1 cellular context compared by ENCODE assay signal in genomic region chr6:35342258-35343091, GRCh38.
TF ChIP-seq lines count a peak whose summit lies in the region.

Gene PPARD, plus strand, starts transcription at chr6:35342558. Its CDS starts 68,530 bp downstream, at chr6:35411088.

TF ChIP-seq in K562, 482 proteins besides CTCF, POLR2A, EP300 and RAD21 (continued from another document and continues in another):
- TF ChIP-seq ELK3 (CRISPR knock-in tag; IDR thresholded peaks at IDR 0.05) = no peak
- 0 out of 2 replicates have a peak, but pooled peaks have one; percentile 22 for TF ChIP-seq NR2C2 (CRISPR knock-in tag; IDR thresholded peaks at IDR 0.05)
- no peak for TF ChIP-seq NR2C2 (tag; IDR thresholded peaks at IDR 0.05)
- TF ChIP-seq, protein P1, sequence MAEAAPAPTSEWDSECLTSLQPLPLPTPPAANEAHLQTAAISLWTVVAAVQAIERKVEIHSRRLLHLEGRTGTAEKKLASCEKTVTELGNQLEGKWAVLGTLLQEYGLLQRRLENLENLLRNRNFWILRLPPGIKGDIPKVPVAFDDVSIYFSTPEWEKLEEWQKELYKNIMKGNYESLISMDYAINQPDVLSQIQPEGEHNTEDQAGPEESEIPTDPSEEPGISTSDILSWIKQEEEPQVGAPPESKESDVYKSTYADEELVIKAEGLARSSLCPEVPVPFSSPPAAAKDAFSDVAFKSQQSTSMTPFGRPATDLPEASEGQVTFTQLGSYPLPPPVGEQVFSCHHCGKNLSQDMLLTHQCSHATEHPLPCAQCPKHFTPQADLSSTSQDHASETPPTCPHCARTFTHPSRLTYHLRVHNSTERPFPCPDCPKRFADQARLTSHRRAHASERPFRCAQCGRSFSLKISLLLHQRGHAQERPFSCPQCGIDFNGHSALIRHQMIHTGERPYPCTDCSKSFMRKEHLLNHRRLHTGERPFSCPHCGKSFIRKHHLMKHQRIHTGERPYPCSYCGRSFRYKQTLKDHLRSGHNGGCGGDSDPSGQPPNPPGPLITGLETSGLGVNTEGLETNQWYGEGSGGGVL (CRISPR knock-in tag; IDR thresholded peaks at IDR 0.05) = no peak
- peak; percentile 67; the same call in 1 of the 2 replicates for TF ChIP-seq ESRRA (IDR thresholded peaks at IDR 0.05; ENCODE audit: borderline replicate concordance, low read depth)
- peak; percentile 91 for TF ChIP-seq STAG1 (CRISPR knock-in tag; IDR thresholded peaks at IDR 0.05; ENCODE audit: borderline replicate concordance)
- TF ChIP-seq ZZZ3 (IDR thresholded peaks at IDR 0.05) = no peak
- peak; percentile 14 for TF ChIP-seq CHD4 (IDR thresholded peaks at IDR 0.05; ENCODE audit: insufficient read depth, insufficient replicate concordance, low read depth, low read length, poor library complexity, severe bottlenecking)
- no peak for TF ChIP-seq ZBTB26 (CRISPR knock-in tag; IDR thresholded peaks at IDR 0.05)
- no peak for TF ChIP-seq CREBBP (IDR thresholded peaks at IDR 0.05; ENCODE audit: low read depth, low read length)
- TF ChIP-seq MIER1 (IDR thresholded peaks at IDR 0.05; ENCODE audit: low read depth) = no peak
- peak; percentile 86; the same call in 1 of the 2 replicates for TF ChIP-seq KDM2B (CRISPR knock-in tag; IDR thresholded peaks at IDR 0.05)
- TF ChIP-seq KAT8 (IDR thresholded peaks at IDR 0.05; ENCODE audit: low read depth) = no peak
- no peak for TF ChIP-seq SIRT6 (IDR thresholded peaks at IDR 0.05; ENCODE audit: low read depth, low read length)
- TF ChIP-seq ZNF134 (CRISPR knock-in tag; conservative IDR thresholded peaks at IDR 0.05) = no peak
- TF ChIP-seq, protein P2, sequence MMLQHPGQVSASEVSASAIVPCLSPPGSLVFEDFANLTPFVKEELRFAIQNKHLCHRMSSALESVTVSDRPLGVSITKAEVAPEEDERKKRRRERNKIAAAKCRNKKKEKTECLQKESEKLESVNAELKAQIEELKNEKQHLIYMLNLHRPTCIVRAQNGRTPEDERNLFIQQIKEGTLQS (IDR thresholded peaks at IDR 0.05) = no peak
- TF ChIP-seq, protein P2 (CRISPR knock-in tag; conservative IDR thresholded peaks at IDR 0.05) = peak; percentile 57; the same call in 1 of the 2 replicates
- TF ChIP-seq STAT5B (CRISPR knock-in tag; IDR thresholded peaks at IDR 0.05) = no peak
- no peak for TF ChIP-seq ZNF232 (CRISPR knock-in tag; IDR thresholded peaks at IDR 0.05)
- TF ChIP-seq, protein P3, sequence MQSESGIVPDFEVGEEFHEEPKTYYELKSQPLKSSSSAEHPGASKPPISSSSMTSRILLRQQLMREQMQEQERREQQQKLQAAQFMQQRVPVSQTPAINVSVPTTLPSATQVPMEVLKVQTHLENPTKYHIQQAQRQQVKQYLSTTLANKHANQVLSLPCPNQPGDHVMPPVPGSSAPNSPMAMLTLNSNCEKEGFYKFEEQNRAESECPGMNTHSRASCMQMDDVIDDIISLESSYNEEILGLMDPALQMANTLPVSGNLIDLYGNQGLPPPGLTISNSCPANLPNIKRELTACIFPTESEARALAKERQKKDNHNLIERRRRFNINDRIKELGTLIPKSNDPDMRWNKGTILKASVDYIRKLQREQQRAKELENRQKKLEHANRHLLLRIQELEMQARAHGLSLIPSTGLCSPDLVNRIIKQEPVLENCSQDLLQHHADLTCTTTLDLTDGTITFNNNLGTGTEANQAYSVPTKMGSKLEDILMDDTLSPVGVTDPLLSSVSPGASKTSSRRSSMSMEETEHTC (IDR thresholded peaks at IDR 0.05) = no peak
- TF ChIP-seq VEZF1 (CRISPR knock-in tag; IDR thresholded peaks at IDR 0.05) = peak; percentile 84
- no peak for TF ChIP-seq CBFA2T2 (conservative IDR thresholded peaks at IDR 0.05)
- TF ChIP-seq PHF21A (IDR thresholded peaks at IDR 0.05; ENCODE audit: borderline replicate concordance, low read depth) = peak; percentile 13; the same call in 1 of the 2 replicates
- TF ChIP-seq CBX5 (IDR thresholded peaks at IDR 0.05; ENCODE audit: borderline replicate concordance, low read depth) = 0 out of 2 replicates have a peak, but pooled peaks have one; percentile 19
- no peak for TF ChIP-seq SRSF9 (IDR thresholded peaks at IDR 0.05; ENCODE audit: borderline replicate concordance, low read depth, low read length)
- TF ChIP-seq NUFIP1 (IDR thresholded peaks at IDR 0.05; ENCODE audit: partially characterized antibody) = no peak
- TF ChIP-seq RBFOX2 (IDR thresholded peaks at IDR 0.05; ENCODE audit: low read depth, low read length) = peak; percentile 82
- TF ChIP-seq RUNX1 (IDR thresholded peaks at IDR 0.05; ENCODE audit: low read depth) = no peak
- TF ChIP-seq, protein P4, sequence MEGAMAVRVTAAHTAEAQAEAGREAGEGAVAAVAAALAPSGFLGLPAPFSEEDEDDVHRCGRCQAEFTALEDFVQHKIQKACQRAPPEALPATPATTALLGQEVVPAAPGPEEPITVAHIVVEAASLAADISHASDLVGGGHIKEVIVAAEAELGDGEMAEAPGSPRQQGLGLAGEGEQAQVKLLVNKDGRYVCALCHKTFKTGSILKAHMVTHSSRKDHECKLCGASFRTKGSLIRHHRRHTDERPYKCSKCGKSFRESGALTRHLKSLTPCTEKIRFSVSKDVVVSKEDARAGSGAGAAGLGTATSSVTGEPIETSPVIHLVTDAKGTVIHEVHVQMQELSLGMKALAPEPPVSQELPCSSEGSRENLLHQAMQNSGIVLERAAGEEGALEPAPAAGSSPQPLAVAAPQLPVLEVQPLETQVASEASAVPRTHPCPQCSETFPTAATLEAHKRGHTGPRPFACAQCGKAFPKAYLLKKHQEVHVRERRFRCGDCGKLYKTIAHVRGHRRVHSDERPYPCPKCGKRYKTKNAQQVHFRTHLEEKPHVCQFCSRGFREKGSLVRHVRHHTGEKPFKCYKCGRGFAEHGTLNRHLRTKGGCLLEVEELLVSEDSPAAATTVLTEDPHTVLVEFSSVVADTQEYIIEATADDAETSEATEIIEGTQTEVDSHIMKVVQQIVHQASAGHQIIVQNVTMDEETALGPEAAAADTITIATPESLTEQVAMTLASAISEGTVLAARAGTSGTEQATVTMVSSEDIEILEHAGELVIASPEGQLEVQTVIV (CRISPR knock-in tag; IDR thresholded peaks at IDR 0.05; ENCODE audit: borderline replicate concordance) = no peak
- no peak for TF ChIP-seq TGIF2 (CRISPR knock-in tag; IDR thresholded peaks at IDR 0.05)
- no peak for TF ChIP-seq NCOA6 (IDR thresholded peaks at IDR 0.05)
- no peak for TF ChIP-seq ARID3B (CRISPR knock-in tag; IDR thresholded peaks at IDR 0.05; ENCODE audit: borderline replicate concordance)
- no peak for TF ChIP-seq ILK (tag; IDR thresholded peaks at IDR 0.05; ENCODE audit: borderline replicate concordance, low read depth)
- TF ChIP-seq SMARCC2 (IDR thresholded peaks at IDR 0.05; ENCODE audit: low read depth) = no peak
- no peak for TF ChIP-seq MBD2 (IDR thresholded peaks at IDR 0.05; ENCODE audit: borderline replicate concordance, low read depth)
- TF ChIP-seq NR2C1 (IDR thresholded peaks at IDR 0.05) = no peak
- no peak for TF ChIP-seq NR2C1 (tag; IDR thresholded peaks at IDR 0.05)
- no peak for TF ChIP-seq POLR2B (IDR thresholded peaks at IDR 0.05; ENCODE audit: low read depth, partially characterized antibody)
- TF ChIP-seq RFX7 (CRISPR knock-in tag; IDR thresholded peaks at IDR 0.05) = no peak
- TF ChIP-seq CXXC5 (CRISPR knock-in tag; IDR thresholded peaks at IDR 0.05) = peak; percentile 89
- no peak for TF ChIP-seq ZNF445 (CRISPR knock-in tag; IDR thresholded peaks at IDR 0.05; ENCODE audit: low read depth)
- TF ChIP-seq WHSC1 (IDR thresholded peaks at IDR 0.05; ENCODE audit: low read length) = no peak
- TF ChIP-seq ZNF609 (CRISPR knock-in tag; IDR thresholded peaks at IDR 0.05; ENCODE audit: borderline replicate concordance) = no peak
- peak; percentile 3 for TF ChIP-seq FOS (IDR thresholded peaks at IDR 0.05; ENCODE audit: extremely low read depth, insufficient read length)
- no peak for TF ChIP-seq EZH2 (IDR thresholded peaks at IDR 0.05; ENCODE audit: borderline replicate concordance, low read depth, low read length)
- TF ChIP-seq ZFX (CRISPR knock-in tag; IDR thresholded peaks at IDR 0.05) = peak; percentile 96
- TF ChIP-seq NCOA4 (IDR thresholded peaks at IDR 0.05; ENCODE audit: partially characterized antibody) = no peak
- no peak for TF ChIP-seq FIP1L1 (IDR thresholded peaks at IDR 0.05; ENCODE audit: low read depth, low read length, poor library complexity, severe bottlenecking)
- TF ChIP-seq SETDB1 (IDR thresholded peaks at IDR 0.05; ENCODE audit: low read length) = no peak
- peak; percentile 68 for TF ChIP-seq GABPA (tag; conservative IDR thresholded peaks at IDR 0.05; ENCODE audit: low read depth)
- peak; percentile 78 for TF ChIP-seq ZBTB12 (CRISPR knock-in tag; IDR thresholded peaks at IDR 0.05)
